13 cellular contexts compared by ENCODE assay signal in genomic region chr20:62220666-62221568, GRCh38. TPM values are rescaled to one million over a fixed set of nuclear protein-coding genes. Genes with fewer than 3 reads are reported as not detected.
DNase-seq lines count a peak whose midpoint lies in the region; ATAC-seq, FAIRE-seq and TF ChIP-seq lines count a peak whose summit lies in the region.
"Had no signal": no experiment of that assay in that cellular context is flagged by ENCODE, and none has a peak within 500 bp of the region (broad histone marks: within the 10 kb centered on the region; RNA-seq: fewer than 3 reads in every experiment).

No MANE protein-coding gene starts in this region.

- H3K4me1 Mint-ChIP-seq in activated naive CD8-positive, alpha-beta T cell (ENCODE audit: low read depth): peaks cover 6% of the 10 kb centered on the region
- no peaks in the 10 kb centered on the region for H3K4me1 Mint-ChIP-seq in activated naive CD8-positive, alpha-beta T cell treated with anti-CD3 and anti-CD28 coated beads, Interleukin-2, amount 50 U/mL, for 24 hours
- H3K4me1 Mint-ChIP-seq in endodermal cell: peaks cover 3% of the 10 kb centered on the region

- H3K27me3 ChIP-seq in endodermal cell (ENCODE audit: control insufficient read depth, insufficient read depth, low read length, poor library complexity, severe bottlenecking): peaks cover 87% of the 10 kb centered on the region
- H3K27me3 ChIP-seq in pancreas: peaks cover 0 to 8% (median 0%) of the 10 kb centered on the region in 4 donors

- no peaks in the 10 kb centered on the region for H3K9me3 ChIP-seq in endodermal cell (ENCODE audit: control insufficient read depth, low read length)
- no peaks in the 10 kb centered on the region for H3K9me3 ChIP-seq in pancreas
- H3K9me3 ChIP-seq: esophagus squamous epithelium had no signal

- H3K36me3 ChIP-seq in endodermal cell (ENCODE audit: control insufficient read depth, insufficient read depth, low read length) (no peaks in the 10 kb centered on the region), pancreas (no peaks in the 10 kb centered on the region)
- H3K36me3 ChIP-seq: cardiac muscle cell, esophagus squamous epithelium had no signal

- no peaks in the 10 kb centered on the region for H3K9me3 Mint-ChIP-seq in activated naive CD8-positive, alpha-beta T cell (ENCODE audit: low read depth)
- no peaks in the 10 kb centered on the region for H3K9me3 Mint-ChIP-seq in activated naive CD8-positive, alpha-beta T cell treated with anti-CD3 and anti-CD28 coated beads, Interleukin-2, amount 50 U/mL, for 24 hours
- no peaks in the 10 kb centered on the region for H3K9me3 Mint-ChIP-seq in endodermal cell
- H3K9me3 Mint-ChIP-seq: activated T-helper 2 cell treated with anti-CD3 and anti-CD28 coated beads, Interferon-gamma antibody, Interleukin-2, Interleukin-4, amounts not matched to agents 10 μg/mL and 5 μg/mL and 100 μg/mL, durations not matched to agents 14 hours and 24 hours and 36 hours; nephron progenitor cell had no signal

- TF ChIP-seq CTCF in endodermal cell (conservative IDR thresholded peaks at IDR 0.05) (no peak), pancreas (IDR thresholded peaks at IDR 0.05) (no peak)

- FAIRE-seq in pancreas (lab: Jason Lieb, UNC): no peak
- FAIRE-seq: islet of Langerhans had no signal

- peaks cover 19% of the 10 kb centered on the region for H3K27me3 Mint-ChIP-seq in activated naive CD8-positive, alpha-beta T cell
- H3K27me3 Mint-ChIP-seq in activated naive CD8-positive, alpha-beta T cell treated with anti-CD3 and anti-CD28 coated beads, Interleukin-2, amount 50 U/mL, for 24 hours: peaks cover 49% of the 10 kb centered on the region
- peaks cover 78% of the 10 kb centered on the region for H3K27me3 Mint-ChIP-seq in endodermal cell (ENCODE audit: insufficient read depth)

- peak overlapping the region; percentile 51 for H3K4me3 Mint-ChIP-seq in activated naive CD8-positive, alpha-beta T cell
- H3K4me3 Mint-ChIP-seq in activated naive CD8-positive, alpha-beta T cell treated with anti-CD3 and anti-CD28 coated beads, Interleukin-2, amount 50 U/mL, for 24 hours: no peak overlapping the region
- peak overlapping the region; percentile 30 for H3K4me3 Mint-ChIP-seq in endodermal cell
- H3K4me3 Mint-ChIP-seq: nephron progenitor cell had no signal

- no peak overlapping the region for H3K27ac ChIP-seq in endodermal cell (ENCODE audit: low read depth, low read length)
- H3K27ac ChIP-seq in pancreas: no peak overlapping the region
- H3K27ac ChIP-seq: cardiac muscle cell, esophagus squamous epithelium had no signal

- ATAC-seq in activated naive CD8-positive, alpha-beta T cell treated with anti-CD3 and anti-CD28 coated beads, Interleukin-2, amount 50 U/mL, for 24 hours: no peak
- ATAC-seq in pancreas (peak; percentile 5 to 26 (median 14)), GM18909 (IDR thresholded peaks at IDR 0.05; ENCODE audit: poor library complexity, unreplicated experiment) (no peak)

- intact Hi-C loops in pancreas (cut with DNase I): no loop called here

- WGBS in endodermal cell (ENCODE audit: insufficient coverage in 1 of 2, insufficient read length in 1 of 2), 2 experiments: 5 to 8% methylated on average over 24 to 45 of the region's 46 CpGs
- WGBS in pancreas, 2 donors: 7 to 8% methylated on average over 42 to 46 of the region's 46 CpGs

- H3K9ac ChIP-seq in endodermal cell (ENCODE audit: extremely low read depth, low read length, poor library complexity, severe bottlenecking): no peak overlapping the region

- H3K4me3 ChIP-seq in endodermal cell (ENCODE audit: low read length) (no peak overlapping the region), pancreas (peak overlapping the region in 2 of 4 donors; percentile 30 to 32)

- H3K36me3 Mint-ChIP-seq in activated naive CD8-positive, alpha-beta T cell: no peaks in the 10 kb centered on the region
- no peaks in the 10 kb centered on the region for H3K36me3 Mint-ChIP-seq in activated naive CD8-positive, alpha-beta T cell treated with anti-CD3 and anti-CD28 coated beads, Interleukin-2, amount 50 U/mL, for 24 hours (ENCODE audit: low read depth)
- no peaks in the 10 kb centered on the region for H3K36me3 Mint-ChIP-seq in endodermal cell (ENCODE audit: low read depth)

- H3K4me1 ChIP-seq in endodermal cell (ENCODE audit: control insufficient read depth, insufficient read depth, low read length) (peaks cover 4% of the 10 kb centered on the region), pancreas (peaks cover 6 to 7% (median 6%) of the 10 kb centered on the region in 3 donors)

- no peak for DNase-seq in activated naive CD8-positive, alpha-beta T cell treated with anti-CD3 and anti-CD28 coated beads, Interleukin-2, amount 50 U/mL, for 24 hours
- DNase-seq in NCI-H146 treated with DMSO at 0.1 percent for 48 hours (lab: John Stamatoyannopoulos, UW; ENCODE audit: unreplicated experiment) (peak; percentile 74), endodermal cell (peak; percentile 72), pancreas (peak in 1 of 6 donors; percentile 74), midbrain (lab: John Stamatoyannopoulos, UW) (no peak), NCI-H774 (lab: John Stamatoyannopoulos, UW) (no peak)
- DNase-seq: esophagus squamous epithelium had no signal

- H3K27ac Mint-ChIP-seq in activated naive CD8-positive, alpha-beta T cell: no peak overlapping the region
- H3K27ac Mint-ChIP-seq in activated naive CD8-positive, alpha-beta T cell treated with anti-CD3 and anti-CD28 coated beads, Interleukin-2, amount 50 U/mL, for 24 hours: no peak overlapping the region
- H3K27ac Mint-ChIP-seq in endodermal cell: no peak overlapping the region
- H3K27ac Mint-ChIP-seq: activated T-helper 2 cell treated with anti-CD3 and anti-CD28 coated beads, Interferon-gamma antibody, Interleukin-2, Interleukin-4, amounts not matched to agents 10 μg/mL and 5 μg/mL and 100 μg/mL, durations not matched to agents 14 hours and 24 hours and 36 hours; nephron progenitor cell had no signal

RNA-seq across cellular contexts. Expression of gene HRH3, which starts 0.8 kb away (rescaled TPM):
- under 1 TPM in 1 of 2 donors, not detected in 1; 0.44 TPM for total RNA-seq in endodermal cell
- 1.5 TPM for polyA plus RNA-seq in endodermal cell (2013, experiment 1 of 2)
- polyA plus RNA-seq in endodermal cell (2013, experiment 2 of 2): 1.4 TPM
- under 1 TPM in 1 of 6 donors, not detected in 5; 0.08 TPM for total RNA-seq in pancreas
- polyA plus RNA-seq in pancreas: under 1 TPM; 0.02 to 0.04 TPM
- total RNA-seq: activated T-helper 2 cell treated with anti-CD3 and anti-CD28 coated beads, Interferon-gamma antibody, Interleukin-2, Interleukin-4, amounts not matched to agents 10 μg/mL and 5 μg/mL and 100 μg/mL, durations not matched to agents 14 hours and 24 hours and 36 hours; cardiac muscle cell; esophagus squamous epithelium had no signal
- polyA plus RNA-seq: cardiac muscle cell had no signal

RNA-seq across cellular contexts. Expression of gene OSBPL2, which starts 17.4 kb away (rescaled TPM):
- 10 to 100 TPM; 46.7 to 50.3 TPM for total RNA-seq in endodermal cell
- polyA plus RNA-seq in endodermal cell (2013, experiment 1 of 2): 21.6 TPM
- 22.1 TPM for polyA plus RNA-seq in endodermal cell (2013, experiment 2 of 2)
- 10 to 100 TPM; 42.4 to 56.8 (median 49.2) TPM for total RNA-seq in pancreas
- 10 to 100 TPM; 33.3 to 34.6 TPM for polyA plus RNA-seq in pancreas

RNA-seq across cellular contexts. Expression of gene MTG2, which starts 38.1 kb away (rescaled TPM):
- total RNA-seq in endodermal cell (10 to 100 TPM; 28.2 to 29.6 TPM), pancreas (10 to 100 TPM in 5 of 6 donors, 1 to 10 TPM in 1; 9.7 to 21.1 (median 13.1) TPM)
- polyA plus RNA-seq in endodermal cell (2013, experiment 1 of 2): 23.8 TPM
- polyA plus RNA-seq in endodermal cell (2013, experiment 2 of 2): 21.6 TPM
- 10 to 100 TPM; 36.2 to 55.3 TPM for polyA plus RNA-seq in pancreas

Comparison
In these comparisons a context has a peak if more than half of its experiments do, and no peak if none do; other contexts are left out.
1. ATAC-seq: peak in pancreas (4 of 4); none in activated naive CD8-positive, alpha-beta T cell treated with anti-CD3 and anti-CD28 coated beads, Interleukin-2, amount 50 U/mL, for 24 hours (single experiment) and GM18909 (single experiment).
2. DNase-seq: peak in NCI-H146 treated with DMSO at 0.1 percent for 48 hours (single experiment) and endodermal cell (single experiment); none in activated naive CD8-positive, alpha-beta T cell treated with anti-CD3 and anti-CD28 coated beads, Interleukin-2, amount 50 U/mL, for 24 hours (single experiment), midbrain (single experiment) and NCI-H774 (single experiment).